ENCODE assay signal across 8 cellular contexts in the genomic region with DNA sequence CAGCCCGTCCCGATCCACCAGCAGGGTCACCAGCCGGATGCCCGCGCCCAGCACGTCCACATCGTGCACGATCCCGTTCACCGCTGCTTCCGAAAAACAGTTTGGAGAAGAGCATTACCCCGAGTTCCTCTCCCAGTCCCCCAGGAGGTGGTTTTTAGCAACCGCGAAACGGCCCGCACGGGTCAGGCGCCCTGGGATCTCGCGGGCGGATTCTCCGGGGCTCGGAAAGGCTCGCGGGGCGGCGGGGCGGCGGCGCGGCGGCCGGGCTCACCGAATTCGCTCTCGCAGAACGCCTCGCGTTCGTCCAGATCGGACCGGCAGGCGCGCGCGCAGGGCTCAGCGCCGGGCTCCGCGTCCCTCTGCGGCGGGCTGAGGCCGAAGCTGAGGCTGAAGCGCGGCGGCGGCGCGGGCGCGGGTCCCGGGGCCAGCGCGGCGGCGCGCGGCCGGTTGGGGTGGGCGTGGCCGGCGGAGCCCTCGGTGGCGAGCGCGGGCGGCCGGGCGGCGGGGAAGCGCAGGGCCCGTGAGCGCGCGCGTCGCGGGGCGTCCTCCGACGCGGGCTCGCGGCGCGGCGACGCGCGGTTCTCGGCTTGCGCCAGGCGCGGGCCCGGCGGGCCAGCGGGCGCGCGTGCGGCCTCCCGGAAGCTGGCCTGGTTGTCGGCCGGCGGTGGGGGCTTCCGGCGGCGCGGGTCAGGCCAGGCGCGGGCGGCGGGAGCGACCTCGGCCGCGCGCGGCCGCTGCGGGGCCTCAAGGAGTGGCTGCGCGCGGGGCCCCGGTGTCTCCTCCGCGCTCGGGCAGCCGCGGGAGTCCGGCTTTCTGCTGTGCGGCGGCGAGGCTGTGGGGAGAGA. TPM values are rescaled to one million over a fixed set of nuclear protein-coding genes. Genes with fewer than 3 reads are reported as not detected.
DNase-seq lines count a peak whose midpoint lies in the region; ATAC-seq and TF ChIP-seq lines count a peak whose summit lies in the region.

No MANE protein-coding gene starts in this region.

- TF ChIP-seq CTCF in brain microvascular endothelial cell (IDR thresholded peaks at IDR 0.05; ENCODE audit: low read depth, low read length, missing control alignments), result peak; percentile 25

- H3K36me3 ChIP-seq in brain microvascular endothelial cell (replicated peaks), result no peaks in the 10 kb centered on the region
- H3K36me3 ChIP-seq in iPS-20b (ENCODE audit: insufficient read depth, low read depth, low read length), result peaks cover 8% of the 10 kb centered on the region
- H3K36me3 ChIP-seq in skeletal muscle tissue (ENCODE audit: control insufficient read depth in 3 of 3, insufficient read depth in 3 of 3, low read length in 3 of 3), result no peaks in the 10 kb centered on the region

- peak; percentile 66 for ATAC-seq in HG02852 (IDR thresholded peaks at IDR 0.05; ENCODE audit: unreplicated experiment)

- H3K4me3 ChIP-seq in brain microvascular endothelial cell (ENCODE audit: low read depth, low read length), result peak overlapping the region; percentile 72
- H3K4me3 ChIP-seq in iPS-20b (ENCODE audit: low read length), result peak overlapping the region; percentile 90
- H3K4me3 ChIP-seq in skeletal muscle tissue (ENCODE audit: low read length in 3 of 3), result peak overlapping the region; percentile 81 to 93 (median 89)

- DNase-seq in NCI-H1694 treated with DMSO at 0.1 percent for 48 hours (lab: John Stamatoyannopoulos, UW) (peak; percentile 41), NCI-H1694 (lab: John Stamatoyannopoulos, UW) (no peak), NCI-H146 (lab: John Stamatoyannopoulos, UW) (peak; percentile 81), UCSD-AML1 (lab: John Stamatoyannopoulos, UW; ENCODE audit: unreplicated experiment) (peak; percentile 85), brain microvascular endothelial cell (peak; percentile 51)

- H3K4me1 ChIP-seq in iPS-20b (ENCODE audit: insufficient read depth, low read length) (peaks cover 8% of the 10 kb centered on the region), skeletal muscle tissue (ENCODE audit: control insufficient read depth in 3 of 3, insufficient read depth in 3 of 3, low read length in 3 of 3) (peaks cover 16 to 21% (median 18%) of the 10 kb centered on the region in 3 donors)

- H3K27ac ChIP-seq in brain microvascular endothelial cell, result peak overlapping the region; percentile 77
- H3K27ac ChIP-seq in iPS-20b (ENCODE audit: low read length), result peak overlapping the region; percentile 49
- peak overlapping the region; percentile 90 for H3K27ac ChIP-seq in skeletal muscle tissue (ENCODE audit: low read depth, low read length)

- H3K9ac ChIP-seq in iPS-20b (ENCODE audit: low read depth, low read length), result peak overlapping the region; percentile 89
- peak overlapping the region; percentile 79 to 91 (median 87) for H3K9ac ChIP-seq in skeletal muscle tissue (ENCODE audit: low read depth in 1 of 3, low read length in 3 of 3)

- in situ Hi-C loops in brain microvascular endothelial cell (cut with HindIII; ENCODE audit: low pct_ligation_motif_present, low sequenced_read_pairs), result no loop called here

- H3K9me3 ChIP-seq in iPS-20b (ENCODE audit: insufficient read depth, low read depth, low read length), result no peaks in the 10 kb centered on the region
- H3K9me3 ChIP-seq in skeletal muscle tissue (ENCODE audit: control insufficient read depth in 3 of 3, low read length in 3 of 3), result no peaks in the 10 kb centered on the region

- H3K27me3 ChIP-seq in brain microvascular endothelial cell (replicated peaks) (no peaks in the 10 kb centered on the region), iPS-20b (ENCODE audit: insufficient read depth, low read length) (peaks cover 35% of the 10 kb centered on the region), skeletal muscle tissue (ENCODE audit: control insufficient read depth in 3 of 3, insufficient read depth in 3 of 3, low read length in 3 of 3) (no peaks in the 10 kb centered on the region)

RNA-seq across cellular contexts. Expression of gene C17orf58, which starts 2.9 kb away (rescaled TPM):
- 12.0 TPM for total RNA-seq in skeletal muscle tissue

RNA-seq across cellular contexts. Expression of gene KPNA2, which starts 42.2 kb away (rescaled TPM):
- total RNA-seq in skeletal muscle tissue, result 31.3 TPM
